In genomic region chr7:42833411-42833810, GRCh38 we compare ENCODE assay signal across 21 cellular contexts.
DNase-seq lines count a peak whose midpoint lies in the region; ATAC-seq, FAIRE-seq and TF ChIP-seq lines count a peak whose summit lies in the region.
"Had no signal": no experiment of that assay in that cellular context is flagged by ENCODE, and none has a peak within 500 bp of the region (broad histone marks: within the 10 kb centered on the region; RNA-seq: fewer than 3 reads in every experiment).

No MANE protein-coding gene starts in this region.

- H3K4me1 Mint-ChIP-seq in astrocyte (ENCODE audit: low read depth, unreplicated experiment): peaks cover 5% of the 10 kb centered on the region
- H3K4me1 Mint-ChIP-seq: CD4-positive, CD25-positive, alpha-beta regulatory T cell had no signal

- no peaks in the 10 kb centered on the region for H3K36me3 Mint-ChIP-seq in astrocyte (ENCODE audit: low read depth, unreplicated experiment)
- H3K36me3 Mint-ChIP-seq: CD4-positive, CD25-positive, alpha-beta regulatory T cell had no signal

- no peaks in the 10 kb centered on the region for H3K9me3 ChIP-seq in mammary epithelial cell (replicated peaks; ENCODE audit: insufficient read depth, low read length)
- H3K9me3 ChIP-seq in breast epithelium: no peaks in the 10 kb centered on the region
- no peaks in the 10 kb centered on the region for H3K9me3 ChIP-seq in astrocyte (ENCODE audit: insufficient read depth, low read depth, low read length)
- H3K9me3 ChIP-seq in right cardiac atrium (ENCODE audit: control insufficient read depth, low read length): no peaks in the 10 kb centered on the region
- H3K9me3 ChIP-seq: BE2C, SJSA1 had no signal

- peak; percentile 37 for ATAC-seq in omental fat pad (ENCODE audit: low FRiP score)
- ATAC-seq in right cardiac atrium: no peak

- peak overlapping the region; percentile 40 for H2AFZ ChIP-seq in mammary epithelial cell (ENCODE audit: low read depth, low read length)
- peak overlapping the region; percentile 0 for H2AFZ ChIP-seq in astrocyte (ENCODE audit: low read depth, low read length)

- CTCF ChIA-PET in mammary epithelial cell (lab: Charles Lee; ENCODE audit: low non-redundant PET): no interaction called here

- peaks cover 2% of the 10 kb centered on the region for H3K27me3 Mint-ChIP-seq in astrocyte (ENCODE audit: low read depth, unreplicated experiment)

- no peaks in the 10 kb centered on the region for H3K36me3 ChIP-seq in mammary epithelial cell (ENCODE audit: insufficient read depth, low read length)
- no peaks in the 10 kb centered on the region for H3K36me3 ChIP-seq in breast epithelium
- no peaks in the 10 kb centered on the region for H3K36me3 ChIP-seq in astrocyte (ENCODE audit: insufficient read depth, low read length)
- H3K36me3 ChIP-seq: BE2C, SJSA1 had no signal

- H3K79me2 ChIP-seq in mammary epithelial cell (ENCODE audit: insufficient read depth, low read length) (no peaks in the 10 kb centered on the region), astrocyte (ENCODE audit: insufficient read depth, low read length) (no peaks in the 10 kb centered on the region)

- no peak overlapping the region for H3K27ac Mint-ChIP-seq in astrocyte (ENCODE audit: unreplicated experiment)
- H3K27ac Mint-ChIP-seq: CD4-positive, CD25-positive, alpha-beta regulatory T cell had no signal

- no peak overlapping the region for H3K4me3 Mint-ChIP-seq in astrocyte (ENCODE audit: unreplicated experiment)
- H3K4me3 Mint-ChIP-seq: CD4-positive, CD25-positive, alpha-beta regulatory T cell had no signal

- BruUV-seq in mammary epithelial cell (replicated peaks; lab: Mats Ljungman, UMichigan): no TSS peak

- H3K4me1 ChIP-seq in mammary epithelial cell (ENCODE audit: insufficient read depth, low read length) (no peaks in the 10 kb centered on the region), breast epithelium (peaks cover 0 to 10% of the 10 kb centered on the region in 2 donors), astrocyte (ENCODE audit: insufficient read depth, low read length) (peaks cover 9% of the 10 kb centered on the region), right cardiac atrium (ENCODE audit: control insufficient read depth, insufficient read depth, low read length) (no peaks in the 10 kb centered on the region)
- H3K4me1 ChIP-seq: BE2C had no signal

- no peak for DNase-seq in mammary epithelial cell
- DNase-seq in breast epithelium (ENCODE audit: low spot score in 2 of 2): no peak
- peak; percentile 9 for DNase-seq in astrocyte (ENCODE audit: low read depth)
- DNase-seq in omental fat pad (ENCODE audit: low spot score): no peak
- DNase-seq in HCEC 1CT: no peak
- no peak for DNase-seq in putamen (ENCODE audit: low spot score)
- DNase-seq in activated naive CD4-positive, alpha-beta T cell (lab: John Stamatoyannopoulos, UW): no peak
- no peak for DNase-seq in right cardiac atrium
- DNase-seq: BE2C; CD4-positive, CD25-positive, alpha-beta regulatory T cell; COR-L47; DMS 273 treated with DMSO at 0.1 percent for 48 hours; DND-41; NCI-H1436; NCI-H1930; NCI-H345; NCI-H524 treated with DMSO at 0.1 percent for 48 hours had no signal

- FAIRE-seq in astrocyte (lab: Jason Lieb, UNC): no peak
- FAIRE-seq: G401.6 had no signal

- H3K27me3 ChIP-seq in mammary epithelial cell (ENCODE audit: insufficient read depth, low read length) (no peaks in the 10 kb centered on the region), breast epithelium (no peaks in the 10 kb centered on the region), astrocyte (ENCODE audit: insufficient read depth, low read length) (no peaks in the 10 kb centered on the region), right cardiac atrium (ENCODE audit: control insufficient read depth, insufficient read depth) (no peaks in the 10 kb centered on the region)
- H3K27me3 ChIP-seq: SJSA1 had no signal

- in situ Hi-C loops in mammary epithelial cell (cut with MboI; ENCODE audit: low sequenced_read_pairs in 2 of 2): loop anchor here (5.0 to 10.0 kb wide), 2 partner anchors 889 to 891 kb away; no protein-coding TSS in a partner anchor

- intact Hi-C loops in mammary epithelial cell (cut with micrococcal nuclease) (loop anchor here (5.0 to 10.0 kb wide), 2 partner anchors 141 to 599 kb away; partner anchors contain the start of gene GLI3), breast epithelium (cut with DNase I; ENCODE audit: low total_unique reads) (no loop called here), right cardiac atrium (cut with DNase I) (loop anchor here in 3 of 4 donors (5.0 to 10.0 kb wide), 4 partner anchors 856 to 896 kb away; no protein-coding TSS in a partner anchor)

- H3K27ac ChIP-seq in mammary epithelial cell (ENCODE audit: insufficient read depth, low read depth, low read length): no peak overlapping the region
- no peak overlapping the region for H3K27ac ChIP-seq in breast epithelium
- H3K27ac ChIP-seq in astrocyte (ENCODE audit: low read depth, low read length): no peak overlapping the region
- no peak overlapping the region for H3K27ac ChIP-seq in right cardiac atrium (ENCODE audit: low read length)
- H3K27ac ChIP-seq: HL-60, KMS-11, SJSA1 had no signal

- dilution Hi-C loops in mammary epithelial cell (cut with HindIII; ENCODE audit: low sequenced_read_pairs): no loop called here

- no peak for TF ChIP-seq CTCF in mammary epithelial cell (conservative IDR thresholded peaks at IDR 0.05 in 1 of 2, IDR thresholded peaks at IDR 0.05 in 1 of 2; ENCODE audit: extremely low read depth in 1 of 2, insufficient read depth in 1 of 2, low read depth in 1 of 2, low read length in 2 of 2)
- TF ChIP-seq CTCF in breast epithelium (IDR thresholded peaks at IDR 0.05): no peak
- no peak for TF ChIP-seq CTCF in astrocyte (IDR thresholded peaks at IDR 0.05; ENCODE audit: insufficient read depth, low read depth, low read length)
- TF ChIP-seq CTCF in omental fat pad (IDR thresholded peaks at IDR 0.05): no peak

- H3K9me3 Mint-ChIP-seq in astrocyte (ENCODE audit: unreplicated experiment): no peaks in the 10 kb centered on the region

- WGBS in mammary epithelial cell (ENCODE audit: low coverage, missing lambda C conversion rate): 58% methylated on average over 4 of the region's 4 CpGs
- 60% methylated on average over 4 of the region's 4 CpGs for WGBS in right cardiac atrium

- no peak for TF ChIP-seq POLR2A in breast epithelium (IDR thresholded peaks at IDR 0.05)

- H3K4me3 ChIP-seq in mammary epithelial cell (replicated peaks in 1 of 3; ENCODE audit: insufficient read depth in 1 of 3, low read depth in 2 of 3, low read length in 3 of 3): no peak overlapping the region
- no peak overlapping the region for H3K4me3 ChIP-seq in breast epithelium
- no peak overlapping the region for H3K4me3 ChIP-seq in astrocyte (ENCODE audit: insufficient read depth, low read depth, low read length)
- no peak overlapping the region for H3K4me3 ChIP-seq in right cardiac atrium (ENCODE audit: low read length)
- H3K4me3 ChIP-seq: SJSA1 had no signal

- no peaks in the 10 kb centered on the region for H4K20me1 ChIP-seq in mammary epithelial cell (ENCODE audit: insufficient read depth, low read length)
- no peaks in the 10 kb centered on the region for H4K20me1 ChIP-seq in astrocyte (ENCODE audit: insufficient read depth, low read length)

- H3K9ac ChIP-seq in mammary epithelial cell (ENCODE audit: insufficient read depth, low read length) (no peak overlapping the region), astrocyte (ENCODE audit: low read length) (no peak overlapping the region)
- H3K9ac ChIP-seq: KMS-11 had no signal

- H3K4me2 ChIP-seq in mammary epithelial cell (ENCODE audit: insufficient read depth, low read depth, low read length) (no peak overlapping the region), astrocyte (ENCODE audit: low read length) (no peak overlapping the region)
- H3K4me2 ChIP-seq: KMS-11 had no signal
